Comparison of ENCODE assay signal across 1 cellular context in genomic region chr1:152817309-152817708, GRCh38.
TF ChIP-seq lines count a peak whose summit lies in the region.

No MANE protein-coding gene starts in this region.

TF ChIP-seq in WTC11, 78 proteins besides CTCF, POLR2A, EP300 and RAD21 (continued from another document):
- TF ChIP-seq ZNF281 (CRISPR knock-in tag; IDR thresholded peaks at IDR 0.05) (no peak), RORB (CRISPR knock-in tag; IDR thresholded peaks at IDR 0.05) (no peak), CDX4 (CRISPR knock-in tag; IDR thresholded peaks at IDR 0.05; ENCODE audit: borderline replicate concordance) (no peak), TP53 (CRISPR knock-in tag; IDR thresholded peaks at IDR 0.05) (no peak)
- TF ChIP-seq, protein P1, sequence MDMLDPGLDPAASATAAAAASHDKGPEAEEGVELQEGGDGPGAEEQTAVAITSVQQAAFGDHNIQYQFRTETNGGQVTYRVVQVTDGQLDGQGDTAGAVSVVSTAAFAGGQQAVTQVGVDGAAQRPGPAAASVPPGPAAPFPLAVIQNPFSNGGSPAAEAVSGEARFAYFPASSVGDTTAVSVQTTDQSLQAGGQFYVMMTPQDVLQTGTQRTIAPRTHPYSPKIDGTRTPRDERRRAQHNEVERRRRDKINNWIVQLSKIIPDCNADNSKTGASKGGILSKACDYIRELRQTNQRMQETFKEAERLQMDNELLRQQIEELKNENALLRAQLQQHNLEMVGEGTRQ (CRISPR knock-in tag; IDR thresholded peaks at IDR 0.05): no peak
- TF ChIP-seq, protein P2, sequence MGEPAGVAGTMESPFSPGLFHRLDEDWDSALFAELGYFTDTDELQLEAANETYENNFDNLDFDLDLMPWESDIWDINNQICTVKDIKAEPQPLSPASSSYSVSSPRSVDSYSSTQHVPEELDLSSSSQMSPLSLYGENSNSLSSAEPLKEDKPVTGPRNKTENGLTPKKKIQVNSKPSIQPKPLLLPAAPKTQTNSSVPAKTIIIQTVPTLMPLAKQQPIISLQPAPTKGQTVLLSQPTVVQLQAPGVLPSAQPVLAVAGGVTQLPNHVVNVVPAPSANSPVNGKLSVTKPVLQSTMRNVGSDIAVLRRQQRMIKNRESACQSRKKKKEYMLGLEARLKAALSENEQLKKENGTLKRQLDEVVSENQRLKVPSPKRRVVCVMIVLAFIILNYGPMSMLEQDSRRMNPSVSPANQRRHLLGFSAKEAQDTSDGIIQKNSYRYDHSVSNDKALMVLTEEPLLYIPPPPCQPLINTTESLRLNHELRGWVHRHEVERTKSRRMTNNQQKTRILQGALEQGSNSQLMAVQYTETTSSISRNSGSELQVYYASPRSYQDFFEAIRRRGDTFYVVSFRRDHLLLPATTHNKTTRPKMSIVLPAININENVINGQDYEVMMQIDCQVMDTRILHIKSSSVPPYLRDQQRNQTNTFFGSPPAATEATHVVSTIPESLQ (CRISPR knock-in tag; IDR thresholded peaks at IDR 0.05): no peak
